Comparison of ENCODE assay signal across 27 cellular contexts in the genomic region with DNA sequence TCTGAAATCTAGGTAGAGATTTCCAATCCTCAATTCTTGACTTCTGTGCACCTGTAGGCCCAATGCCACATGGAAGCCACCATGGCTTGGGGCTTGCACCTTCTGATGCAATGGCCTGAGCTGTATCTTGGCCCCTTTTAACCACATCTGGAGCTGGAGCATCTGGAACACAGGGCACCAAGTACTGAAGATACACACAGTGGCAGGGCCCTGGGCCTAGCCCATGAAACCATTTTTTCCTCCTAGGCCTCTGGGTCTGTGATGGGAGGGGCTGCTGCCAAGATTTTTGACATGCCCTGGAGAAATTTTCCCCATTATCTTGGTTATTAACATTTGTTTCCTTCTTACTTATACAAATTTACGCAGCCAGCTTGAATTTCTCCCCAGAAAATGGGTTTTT.
"Had no signal": no experiment of that assay in that cellular context is flagged by ENCODE, and none has a peak within 500 bp of the region (broad histone marks: within the 10 kb centered on the region; RNA-seq: fewer than 3 reads in every experiment).

No MANE protein-coding gene starts in this region.

- H3K4me3 ChIP-seq: stomach, suprapubic skin, testis, thoracic aorta, thyroid gland, tibial artery, tibial nerve, transverse colon, upper lobe of left lung, upper lobe of right lung, uterus, vagina had no signal

- H3K9me3 ChIP-seq: testis, thoracic aorta, thyroid gland, transverse colon, upper lobe of right lung, uterus, vagina had no signal

- H3K27me3 ChIP-seq: stomach, suprapubic skin, testis, thyroid gland, tibial artery, tibial nerve, transverse colon, upper lobe of left lung, uterus, vagina had no signal

- H3K4me1 ChIP-seq: stomach, suprapubic skin, testis, tibial artery, tibial nerve, transverse colon, upper lobe of left lung, upper lobe of right lung, uterus, vagina had no signal

- DNase-seq: stimulated activated CD4-positive, alpha-beta T cell treated with anti-CD3 and anti-CD28 coated beads, Interleukin-2, amount 100 ng/mL, for 48 hours; stimulated activated CD4-positive, alpha-beta T cell treated with anti-CD3 and anti-CD28 coated beads, Interleukin-4, amount 100 ng/mL, for 1 hour; stimulated activated CD4-positive, alpha-beta T cell treated with anti-CD3 and anti-CD28 coated beads, Interleukin-4, amount 100 ng/mL, for 24 hours; stimulated activated CD4-positive, alpha-beta T cell treated with anti-CD3 and anti-CD28 coated beads, Interleukin-4, amount 100 ng/mL, for 4 hours; stimulated activated CD8-positive, alpha-beta memory T cell treated with anti-CD3 and anti-CD28 coated beads, Interleukin-4, amount 100 ng/mL, for 48 hours; stimulated activated naive B cell treated with anti-CD40 and anti-IgM and Interleukin-4, amounts not matched to agents 10 μg/mL and 1 μg/mL and 100 μg/mL, for 72 hours; stimulated activated naive CD4-positive, alpha-beta T cell; stimulated activated naive CD4-positive, alpha-beta T cell treated with Interleukin-2 at 50 U/mL for 16 hours; stimulated activated naive CD8-positive, alpha-beta T cell treated with anti-CD3 and anti-CD28 coated beads, Interleukin-15, amount 100 ng/mL, for 72 hours; stimulated activated naive CD8-positive, alpha-beta T cell treated with anti-CD3 and anti-CD28 coated beads, Interleukin-15, Interleukin-2, amounts not matched to agents 100 U/mL and 50 U/mL, for 24 hours; stomach; substantia nigra; testis; thyroid gland; tibial artery; transverse colon; trophoblast cell; upper lobe of left lung; upper lobe of right lung; uterus had no signal

- FAIRE-seq: urothelium cell line had no signal

- H3K27ac ChIP-seq: stomach, suprapubic skin, testis, thoracic aorta, thyroid gland, tibial artery, tibial nerve, transverse colon, upper lobe of left lung, upper lobe of right lung, uterus, vagina had no signal

- ATAC-seq: stimulated activated effector memory CD8-positive, alpha-beta T cell treated with anti-CD3 and anti-CD28 coated beads, Interleukin-12 subunit alpha, Interleukin-12 subunit beta, amount 100 ng/mL, for 72 hours; stimulated activated memory B cell treated with anti-CD40 and anti-IgM and Interleukin-4, amounts not matched to agents 10 μg/mL and 1 μg/mL and 100 μg/mL, for 72 hours; stimulated activated naive B cell treated with anti-CD40 and anti-IgM and Interleukin-4, amounts not matched to agents 10 μg/mL and 1 μg/mL and 100 μg/mL, for 72 hours; stimulated activated naive CD8-positive, alpha-beta T cell treated with anti-CD3 and anti-CD28 coated beads, Interleukin-15, amount 100 ng/mL, for 72 hours; stimulated activated naive CD8-positive, alpha-beta T cell treated with anti-CD3 and anti-CD28 coated beads, Interleukin-15, Interleukin-2, amounts not matched to agents 100 U/mL and 50 U/mL, for 24 hours; upper lobe of right lung had no signal

- H3K36me3 ChIP-seq: stomach, suprapubic skin, thoracic aorta, thyroid gland, tibial artery, tibial nerve, transverse colon, upper lobe of left lung, upper lobe of right lung, uterus, vagina had no signal
